Comparison of ENCODE assay signal across 10 cellular contexts in genomic region chr20:35467339-35468224, GRCh38. TPM values are rescaled to one million over a fixed set of nuclear protein-coding genes. Genes with fewer than 3 reads are reported as not detected.
DNase-seq lines count a peak whose midpoint lies in the region; ATAC-seq, FAIRE-seq and TF ChIP-seq lines count a peak whose summit lies in the region.
"Had no signal": no experiment of that assay in that cellular context is flagged by ENCODE, and none has a peak within 500 bp of the region (broad histone marks: within the 10 kb centered on the region; RNA-seq: fewer than 3 reads in every experiment).

No MANE protein-coding gene starts in this region.

- ATAC-seq in A549, result peak; percentile 57 to 74; a peak in 4 of 6 replicates
- ATAC-seq in activated CD4-positive, CD25-positive, alpha-beta regulatory T cell treated with anti-CD3 and anti-CD28 coated beads, Interleukin-2, amount 50 U/mL, for 24 hours, result no peak
- no peak for ATAC-seq in GM21528 (IDR thresholded peaks at IDR 0.05; ENCODE audit: low FRiP score, unreplicated experiment)

- H3K9me3 ChIP-seq in A549, result no peaks in the 10 kb centered on the region

- H2BK15ac ChIP-seq in mesendoderm (replicated peaks; ENCODE audit: low read depth), result no peak overlapping the region

- no peak overlapping the region for H3K9ac ChIP-seq in mesendoderm (ENCODE audit: low read length)

- no peak for TF ChIP-seq POLR2A in A549 (IDR thresholded peaks at IDR 0.05; ENCODE audit: low read length)

- TF ChIP-seq RAD21 in A549 (conservative IDR thresholded peaks at IDR 0.05 in 1 of 2, IDR thresholded peaks at IDR 0.05 in 1 of 2), result no peak

- POLR2A ChIA-PET in A549 (lab: Yijun Ruan, JAX), result interaction anchor here (0.6 to 2.3 kb wide), 2 partner anchors 13 to 199 kb away, joined by 4 to 11 read pairs; partner anchors contain the start of gene CEP250

- H3K4me1 ChIP-seq in A549 (peaks cover 26% of the 10 kb centered on the region), mesendoderm (ENCODE audit: control insufficient read depth, low read depth, low read length) (peaks cover 1% of the 10 kb centered on the region)

- H3K79me2 ChIP-seq in mesendoderm (ENCODE audit: control insufficient read depth, insufficient read depth, low read length), result no peaks in the 10 kb centered on the region

- H3K79me1 ChIP-seq in mesendoderm (ENCODE audit: low read length), result no peaks in the 10 kb centered on the region

- H3K23ac ChIP-seq in mesendoderm (ENCODE audit: low read length), result no peak overlapping the region

- no peak overlapping the region for H3K18ac ChIP-seq in mesendoderm (ENCODE audit: low read length)

- H2BK5ac ChIP-seq in mesendoderm (ENCODE audit: low read length), result no peak overlapping the region

- H2BK120ac ChIP-seq in mesendoderm (ENCODE audit: low read depth, low read length), result no peak overlapping the region

- H3K56ac ChIP-seq in mesendoderm (ENCODE audit: low read length), result no peak overlapping the region

- no peak for TF ChIP-seq CTCF in A549 (IDR thresholded peaks at IDR 0.05)
- no peak for TF ChIP-seq CTCF in HFF-Myc (IDR thresholded peaks at IDR 0.05; ENCODE audit: low read depth, low read length, missing control alignments)
- no peak for TF ChIP-seq CTCF in choroid plexus epithelial cell (conservative IDR thresholded peaks at IDR 0.05; ENCODE audit: low read depth, low read length)

- no peak overlapping the region for H4K8ac ChIP-seq in mesendoderm (ENCODE audit: low read depth, low read length)

- no peaks in the 10 kb centered on the region for H3K27me3 ChIP-seq in mesendoderm (ENCODE audit: insufficient read depth, low read length, poor library complexity)

- H3K4me2 ChIP-seq in A549 (peak overlapping the region; percentile 65), mesendoderm (ENCODE audit: low read length) (no peak overlapping the region)

- H4K5ac ChIP-seq in mesendoderm (ENCODE audit: low read length), result no peak overlapping the region

- WGBS in A549 (ENCODE audit: missing lambda C conversion rate), result 94% methylated on average over 9 of the region's 9 CpGs
- no CpG with 5 or more reads among the region's 9 CpGs for WGBS in mesendoderm (ENCODE audit: extremely low coverage, insufficient coverage, low lambda C conversion rate)

- FAIRE-seq in A549 (lab: Jason Lieb, UNC), result no peak

- DNase-seq in A549 (ENCODE audit: low read depth in 1 of 2, low spot score in 1 of 2), result peak in 1 of 2 experiments; percentile 58
- DNase-seq in HFF-Myc (ENCODE audit: extremely low read depth, low read depth), result peak; percentile 72
- peak; percentile 59 for DNase-seq in choroid plexus epithelial cell (ENCODE audit: low read depth)
- peak; percentile 54 for DNase-seq in mesendoderm
- no peak for DNase-seq in NCI-H1694 treated with DMSO at 0.1 percent for 48 hours (lab: John Stamatoyannopoulos, UW)
- DNase-seq in nucleus accumbens (lab: John Stamatoyannopoulos, UW), result no peak
- DNase-seq: activated naive CD4-positive, alpha-beta T cell treated with Interleukin-2 at 50 U/mL for 16 hours; NCI-H524 treated with DMSO at 0.1 percent for 48 hours had no signal

- H2AK5ac ChIP-seq in mesendoderm (ENCODE audit: low read length), result no peak overlapping the region

- H3K4me3 ChIP-seq in A549 (no peak overlapping the region), HFF-Myc (replicated peaks; ENCODE audit: low read depth, low read length) (no peak overlapping the region), choroid plexus epithelial cell (ENCODE audit: low read depth, low read length) (no peak overlapping the region), mesendoderm (ENCODE audit: low read length) (no peak overlapping the region)

- no peak; a peak in 1 of 5 replicates for TF ChIP-seq EP300 in A549 (IDR thresholded peaks at IDR 0.05)

- CTCF ChIA-PET in A549 (lab: Yijun Ruan, JAX), result interaction anchor here (1.1 to 5.4 kb wide), 7 partner anchors 8 to 164 kb away, joined by 3 to 39 read pairs (median 5); no protein-coding TSS in a partner anchor

- no peaks in the 10 kb centered on the region for H3K36me3 ChIP-seq in mesendoderm (ENCODE audit: control insufficient read depth, insufficient read depth, low read length)

- H3K4ac ChIP-seq in mesendoderm (ENCODE audit: low read depth, low read length), result no peak overlapping the region

- H3K27ac ChIP-seq in A549, result peak overlapping the region; percentile 67 to 82
- no peak overlapping the region for H3K27ac ChIP-seq in mesendoderm (ENCODE audit: low read depth, low read length)

TF ChIP-seq in A549, 52 proteins besides CTCF, POLR2A, EP300 and RAD21:
- TF ChIP-seq, protein P1, sequence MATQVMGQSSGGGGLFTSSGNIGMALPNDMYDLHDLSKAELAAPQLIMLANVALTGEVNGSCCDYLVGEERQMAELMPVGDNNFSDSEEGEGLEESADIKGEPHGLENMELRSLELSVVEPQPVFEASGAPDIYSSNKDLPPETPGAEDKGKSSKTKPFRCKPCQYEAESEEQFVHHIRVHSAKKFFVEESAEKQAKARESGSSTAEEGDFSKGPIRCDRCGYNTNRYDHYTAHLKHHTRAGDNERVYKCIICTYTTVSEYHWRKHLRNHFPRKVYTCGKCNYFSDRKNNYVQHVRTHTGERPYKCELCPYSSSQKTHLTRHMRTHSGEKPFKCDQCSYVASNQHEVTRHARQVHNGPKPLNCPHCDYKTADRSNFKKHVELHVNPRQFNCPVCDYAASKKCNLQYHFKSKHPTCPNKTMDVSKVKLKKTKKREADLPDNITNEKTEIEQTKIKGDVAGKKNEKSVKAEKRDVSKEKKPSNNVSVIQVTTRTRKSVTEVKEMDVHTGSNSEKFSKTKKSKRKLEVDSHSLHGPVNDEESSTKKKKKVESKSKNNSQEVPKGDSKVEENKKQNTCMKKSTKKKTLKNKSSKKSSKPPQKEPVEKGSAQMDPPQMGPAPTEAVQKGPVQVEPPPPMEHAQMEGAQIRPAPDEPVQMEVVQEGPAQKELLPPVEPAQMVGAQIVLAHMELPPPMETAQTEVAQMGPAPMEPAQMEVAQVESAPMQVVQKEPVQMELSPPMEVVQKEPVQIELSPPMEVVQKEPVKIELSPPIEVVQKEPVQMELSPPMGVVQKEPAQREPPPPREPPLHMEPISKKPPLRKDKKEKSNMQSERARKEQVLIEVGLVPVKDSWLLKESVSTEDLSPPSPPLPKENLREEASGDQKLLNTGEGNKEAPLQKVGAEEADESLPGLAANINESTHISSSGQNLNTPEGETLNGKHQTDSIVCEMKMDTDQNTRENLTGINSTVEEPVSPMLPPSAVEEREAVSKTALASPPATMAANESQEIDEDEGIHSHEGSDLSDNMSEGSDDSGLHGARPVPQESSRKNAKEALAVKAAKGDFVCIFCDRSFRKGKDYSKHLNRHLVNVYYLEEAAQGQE (IDR thresholded peaks at IDR 0.05), result no peak
- TF ChIP-seq JUN (IDR thresholded peaks at IDR 0.05) (0 out of 5 replicates have a peak, but pooled peaks of 1 of the 2 experiments have one; percentile 17), RFX5 (IDR thresholded peaks at IDR 0.05) (no peak), SMC3 (IDR thresholded peaks at IDR 0.05) (no peak), KDM5A (IDR thresholded peaks at IDR 0.05) (no peak)
- TF ChIP-seq, protein P2, sequence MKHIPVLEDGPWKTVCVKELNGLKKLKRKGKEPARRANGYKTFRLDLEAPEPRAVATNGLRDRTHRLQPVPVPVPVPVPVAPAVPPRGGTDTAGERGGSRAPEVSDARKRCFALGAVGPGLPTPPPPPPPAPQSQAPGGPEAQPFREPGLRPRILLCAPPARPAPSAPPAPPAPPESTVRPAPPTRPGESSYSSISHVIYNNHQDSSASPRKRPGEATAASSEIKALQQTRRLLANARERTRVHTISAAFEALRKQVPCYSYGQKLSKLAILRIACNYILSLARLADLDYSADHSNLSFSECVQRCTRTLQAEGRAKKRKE (CRISPR knock-in tag; IDR thresholded peaks at IDR 0.05; ENCODE audit: low read depth), result no peak

RNA-seq across cellular contexts. Expression of gene CEP250, which starts 12.2 kb away (rescaled TPM):
- polyA plus RNA-seq in A549 (2011; rRNA removed), result 13.8 and 16.2 TPM in 2 replicates
- polyA plus RNA-seq in A549 (2012; cell fraction: cytosol; rRNA removed), result 7.9 and 8.4 TPM in 2 replicates
- polyA plus RNA-seq in A549 (2012; cell fraction: nucleus; rRNA removed), result 14.2 and 19.2 TPM in 2 replicates
- 19.6 to 20.7 TPM (median 20.5 TPM) in 3 replicates for polyA plus RNA-seq in A549 (2017; fragmentation: RNase III; extraction: RNeasy Plus Mini Kit Qiagen cat#74134 plus additional on column Dnase treatment)
- 9.3 and 16.4 TPM in 2 replicates for polyA minus RNA-seq in A549 (2011; rRNA and poly(A)+ RNA removed)
- polyA plus RNA-seq in mesendoderm (2013, experiment 1 of 2), result 7.6 TPM
- polyA plus RNA-seq in mesendoderm (2013, experiment 2 of 2), result 7.8 TPM

RNA-seq across cellular contexts. Expression of gene GDF5, which starts 29.6 kb away (rescaled TPM):
- polyA plus RNA-seq in A549 (2011; rRNA removed) (not detected in 2 replicates), A549 (2017; fragmentation: RNase III; extraction: RNeasy Plus Mini Kit Qiagen cat#74134 plus additional on column Dnase treatment) (not detected in 3 replicates)
- polyA plus RNA-seq in A549 (2012; cell fraction: cytosol; rRNA removed), result not detected in 2 replicates
- not detected in 2 replicates for polyA plus RNA-seq in A549 (2012; cell fraction: nucleus; rRNA removed)
- not detected in 2 replicates for polyA minus RNA-seq in A549 (2011; rRNA and poly(A)+ RNA removed)
- not detected for polyA plus RNA-seq in mesendoderm (2013, experiment 1 of 2)
- 0.01 TPM for polyA plus RNA-seq in mesendoderm (2013, experiment 2 of 2)

RNA-seq across cellular contexts. Expression of gene UQCC1, which starts 55.8 kb away (rescaled TPM):
- polyA plus RNA-seq in A549 (2011; rRNA removed), result 38.6 and 43.8 TPM in 2 replicates
- 22.7 and 26.3 TPM in 2 replicates for polyA plus RNA-seq in A549 (2012; cell fraction: cytosol; rRNA removed)
- 31.8 and 43.0 TPM in 2 replicates for polyA plus RNA-seq in A549 (2012; cell fraction: nucleus; rRNA removed)
- polyA plus RNA-seq in A549 (2017; fragmentation: RNase III; extraction: RNeasy Plus Mini Kit Qiagen cat#74134 plus additional on column Dnase treatment), result 41.4 to 47.5 TPM (median 43.5 TPM) in 3 replicates
- polyA minus RNA-seq in A549 (2011; rRNA and poly(A)+ RNA removed), result 29.9 and 36.3 TPM in 2 replicates
- 39.3 TPM for polyA plus RNA-seq in mesendoderm (2013, experiment 1 of 2)
- polyA plus RNA-seq in mesendoderm (2013, experiment 2 of 2), result 36.3 TPM

Comparison
In these comparisons a context has a peak if more than half of its experiments do, and no peak if none do; other contexts are left out.
1. ATAC-seq: peak in A549 (2 of 2); none in activated CD4-positive, CD25-positive, alpha-beta regulatory T cell treated with anti-CD3 and anti-CD28 coated beads, Interleukin-2, amount 50 U/mL, for 24 hours (0 of 2) and GM21528 (single experiment).
2. DNase-seq: peak in HFF-Myc (single experiment), choroid plexus epithelial cell (single experiment) and mesendoderm (single experiment); none in NCI-H1694 treated with DMSO at 0.1 percent for 48 hours (single experiment) and nucleus accumbens (0 of 56).